Comparison of ENCODE assay signal across 20 cellular contexts in genomic region chr7:113013761-113014449, GRCh38.
DNase-seq lines count a peak whose midpoint lies in the region; ATAC-seq, FAIRE-seq and TF ChIP-seq lines count a peak whose summit lies in the region.
"Had no signal": no experiment of that assay in that cellular context is flagged by ENCODE, and none has a peak within 500 bp of the region (broad histone marks: within the 10 kb centered on the region; RNA-seq: fewer than 3 reads in every experiment).

No MANE protein-coding gene starts in this region.

- no peaks in the 10 kb centered on the region for H3K4me1 ChIP-seq in kidney (ENCODE audit: control insufficient read depth in 1 of 2, insufficient read depth in 1 of 2, low read depth in 1 of 2, low read length in 2 of 2)

- in situ Hi-C loops in ACHN (cut with HindIII; ENCODE audit: low pct_ligation_motif_present, low pct_unique_long_range_greater_than_20kb, low sequenced_read_pairs) = no loop called here

- ATAC-seq in GM21515 (IDR thresholded peaks at IDR 0.05; ENCODE audit: unreplicated experiment) = no peak

- no peak overlapping the region for H3K27ac Mint-ChIP-seq in activated CD4-positive, alpha-beta T cell treated with anti-CD3 and anti-CD28 coated beads, Interleukin-2, amount 10 ng/mL, durations not matched to agents 24 days and 14 days
- H3K27ac Mint-ChIP-seq: CD4-positive, alpha-beta T cell had no signal

- no peaks in the 10 kb centered on the region for H3K36me3 Mint-ChIP-seq in activated CD4-positive, alpha-beta T cell treated with anti-CD3 and anti-CD28 coated beads, Interleukin-2, amount 10 ng/mL, durations not matched to agents 24 days and 14 days (ENCODE audit: low read depth)

- H3K9me3 Mint-ChIP-seq in activated CD4-positive, alpha-beta T cell treated with anti-CD3 and anti-CD28 coated beads, Interleukin-2, amount 10 ng/mL, durations not matched to agents 24 days and 14 days = no peaks in the 10 kb centered on the region

- no peaks in the 10 kb centered on the region for H3K36me3 ChIP-seq in kidney (ENCODE audit: control insufficient read depth in 1 of 2, insufficient read depth in 2 of 2, low read length in 2 of 2)
- H3K36me3 ChIP-seq: MG63 had no signal

- no peak overlapping the region for H3K4me3 ChIP-seq in kidney (ENCODE audit: low read length in 2 of 2)
- H3K4me3 ChIP-seq: MG63 had no signal

- no peak overlapping the region for H3K9ac ChIP-seq in kidney (ENCODE audit: low read length in 2 of 2)

- FAIRE-seq in kidney (lab: Jason Lieb, UNC) = no peak
- FAIRE-seq: H1 had no signal

- intact Hi-C loops in kidney (cut with DNase I) = no loop called here
- intact Hi-C loops in activated CD4-positive, alpha-beta T cell treated with anti-CD3 and anti-CD28 coated beads, Interleukin-2, amount 10 ng/mL, durations not matched to agents 24 days and 14 days (cut with micrococcal nuclease) = no loop called here

- no peaks in the 10 kb centered on the region for H3K4me1 Mint-ChIP-seq in activated CD4-positive, alpha-beta T cell treated with anti-CD3 and anti-CD28 coated beads, Interleukin-2, amount 10 ng/mL, durations not matched to agents 24 days and 14 days

- H3K9me3 ChIP-seq in kidney (ENCODE audit: control insufficient read depth in 1 of 2, low read length in 2 of 2) = no peaks in the 10 kb centered on the region
- H3K9me3 ChIP-seq: MG63 had no signal

- DNase-seq in EH (ENCODE audit: low read depth) (peak; percentile 26), HT1080 (ENCODE audit: low read depth) (peak; percentile 27), astrocyte of the hippocampus (ENCODE audit: low read depth, low spot score) (peak; percentile 0), kidney (peak; percentile 45), ACHN (no peak), SIG-M5 (lab: John Stamatoyannopoulos, UW) (no peak)
- DNase-seq in activated CD4-positive, alpha-beta T cell treated with anti-CD3 and anti-CD28 coated beads, Interleukin-2, amount 10 ng/mL, durations not matched to agents 24 days and 14 days = no peak
- DNase-seq: Calu3; CD4-positive, alpha-beta T cell; DMS79 treated with DMSO at 0.1 percent for 48 hours; HFFc6; KBM-7; MG63; NCI-H1105 treated with DMSO at 0.1 percent for 48 hours; NCI-H187; NCI-H526; SHP77 had no signal

- no peak overlapping the region for H3K4me3 Mint-ChIP-seq in activated CD4-positive, alpha-beta T cell treated with anti-CD3 and anti-CD28 coated beads, Interleukin-2, amount 10 ng/mL, durations not matched to agents 24 days and 14 days
- H3K4me3 Mint-ChIP-seq: CD4-positive, alpha-beta T cell; HFFc6 had no signal

- no peak overlapping the region for H3K27ac ChIP-seq in kidney (ENCODE audit: low read depth in 2 of 2, low read length in 2 of 2)
- H3K27ac ChIP-seq: HL-60 had no signal

- no peaks in the 10 kb centered on the region for H3K27me3 Mint-ChIP-seq in activated CD4-positive, alpha-beta T cell treated with anti-CD3 and anti-CD28 coated beads, Interleukin-2, amount 10 ng/mL, durations not matched to agents 24 days and 14 days
- H3K27me3 Mint-ChIP-seq: CD4-positive, alpha-beta T cell had no signal

- no peak for TF ChIP-seq CTCF in kidney (IDR thresholded peaks at IDR 0.05; ENCODE audit: borderline replicate concordance, extremely low read depth, insufficient read depth)

Comparison
In these comparisons a context has a peak if more than half of its experiments do, and no peak if none do; other contexts are left out.
1. DNase-seq: peak in EH (single experiment), HT1080 (single experiment), astrocyte of the hippocampus (single experiment) and kidney (single experiment); none in ACHN (single experiment), activated CD4-positive, alpha-beta T cell treated with anti-CD3 and anti-CD28 coated beads, Interleukin-2, amount 10 ng/mL, durations not matched to agents 24 days and 14 days (single experiment) and SIG-M5 (single experiment).